In the genomic region with DNA sequence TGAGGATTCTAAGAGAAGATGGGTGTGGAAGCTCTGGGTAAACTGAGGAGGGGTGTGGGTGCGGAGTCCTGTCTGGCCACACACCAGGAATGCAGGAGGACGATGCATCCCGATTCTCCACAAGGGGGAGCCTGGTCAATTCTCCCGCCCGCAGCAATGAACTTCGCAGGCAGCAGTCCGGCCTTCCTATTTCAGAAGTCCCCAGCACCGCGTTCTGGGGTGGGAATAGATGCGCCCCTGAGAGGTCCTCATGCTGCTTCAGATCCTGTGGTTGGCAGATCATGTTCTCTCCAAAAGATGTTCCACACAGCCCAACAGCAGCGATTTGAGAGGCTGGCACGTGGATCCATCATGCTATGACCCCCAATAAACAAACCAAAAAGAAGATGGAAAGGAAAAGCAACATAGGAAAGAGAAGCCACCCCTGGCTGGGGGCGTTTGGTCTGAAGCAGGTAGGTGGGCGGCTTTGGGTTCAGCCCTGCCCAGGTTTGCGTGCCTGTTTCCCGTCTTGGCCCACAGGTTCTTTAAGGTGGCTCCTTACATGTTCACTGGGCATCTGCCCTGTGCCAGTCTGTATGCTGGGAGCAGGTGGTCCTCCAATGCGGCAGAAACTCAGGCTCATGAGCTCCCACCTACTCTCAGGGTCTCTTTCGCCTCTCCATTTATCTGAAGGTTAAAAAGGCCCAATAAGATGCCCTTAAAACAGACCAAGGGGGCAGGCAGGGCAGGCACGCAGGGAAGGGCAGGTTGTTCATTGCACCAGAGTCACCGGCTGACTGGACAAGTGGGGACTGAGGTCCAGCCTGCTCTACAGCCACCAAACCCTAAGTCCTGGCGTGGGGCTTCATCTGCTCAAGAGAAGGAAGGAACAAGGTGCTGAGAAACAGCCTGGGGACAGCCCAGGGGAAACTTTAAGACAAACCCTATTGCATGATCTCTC, we compare ENCODE assay signal across 9 cellular contexts.
DNase-seq lines count a peak whose midpoint lies in the region; ATAC-seq and TF ChIP-seq lines count a peak whose summit lies in the region.
"Had no signal": no experiment of that assay in that cellular context is flagged by ENCODE, and none has a peak within 500 bp of the region (broad histone marks: within the 10 kb centered on the region; RNA-seq: fewer than 3 reads in every experiment).

No MANE protein-coding gene starts in this region.

- no peak overlapping the region for H3K27ac Mint-ChIP-seq in activated naive CD8-positive, alpha-beta T cell treated with anti-CD3 and anti-CD28 coated beads, Interleukin-2, amount 50 U/mL, for 24 hours
- no peak overlapping the region for H3K27ac Mint-ChIP-seq in activated naive CD8-positive, alpha-beta T cell treated with anti-CD3 and anti-CD28 coated beads for 36 hours
- H3K27ac Mint-ChIP-seq: activated naive CD4-positive, alpha-beta T cell treated with anti-CD3 and anti-CD28 coated beads, Interleukin-2, amount 50 U/mL, for 24 hours had no signal

- H3K9me3 Mint-ChIP-seq in activated naive CD8-positive, alpha-beta T cell treated with anti-CD3 and anti-CD28 coated beads, Interleukin-2, amount 50 U/mL, for 24 hours: no peaks in the 10 kb centered on the region
- no peaks in the 10 kb centered on the region for H3K9me3 Mint-ChIP-seq in activated naive CD8-positive, alpha-beta T cell treated with anti-CD3 and anti-CD28 coated beads for 36 hours
- H3K9me3 Mint-ChIP-seq: activated naive CD4-positive, alpha-beta T cell treated with anti-CD3 and anti-CD28 coated beads, Interleukin-2, amount 50 U/mL, for 24 hours had no signal

- no peak overlapping the region for H3K9ac ChIP-seq in parathyroid adenoma

- H2AFZ ChIP-seq in parathyroid adenoma: no peak overlapping the region

- no peaks in the 10 kb centered on the region for H3K79me2 ChIP-seq in parathyroid adenoma

- H3K4me1 ChIP-seq in parathyroid adenoma (no peaks in the 10 kb centered on the region), gastrocnemius medialis (no peaks in the 10 kb centered on the region)

- H3K4me2 ChIP-seq in parathyroid adenoma (ENCODE audit: low read length): no peak overlapping the region

- no peak for TF ChIP-seq POLR2A in gastrocnemius medialis (IDR thresholded peaks at IDR 0.05)

- intact Hi-C loops in gastrocnemius medialis (cut with DNase I; ENCODE audit: low total_unique reads): no loop called here

- peaks cover under 1% of the 10 kb centered on the region for H3K27me3 Mint-ChIP-seq in activated naive CD8-positive, alpha-beta T cell treated with anti-CD3 and anti-CD28 coated beads, Interleukin-2, amount 50 U/mL, for 24 hours
- peaks cover 4% of the 10 kb centered on the region for H3K27me3 Mint-ChIP-seq in activated naive CD8-positive, alpha-beta T cell treated with anti-CD3 and anti-CD28 coated beads for 36 hours

- no peaks in the 10 kb centered on the region for H3K4me1 Mint-ChIP-seq in activated naive CD8-positive, alpha-beta T cell treated with anti-CD3 and anti-CD28 coated beads, Interleukin-2, amount 50 U/mL, for 24 hours
- no peaks in the 10 kb centered on the region for H3K4me1 Mint-ChIP-seq in activated naive CD8-positive, alpha-beta T cell treated with anti-CD3 and anti-CD28 coated beads for 36 hours
- H3K4me1 Mint-ChIP-seq: activated naive CD4-positive, alpha-beta T cell treated with anti-CD3 and anti-CD28 coated beads, Interleukin-2, amount 50 U/mL, for 24 hours had no signal

- H3K4me3 ChIP-seq in fibroblast of the aortic adventitia (ENCODE audit: low read depth, low read length) (no peak overlapping the region), parathyroid adenoma (ENCODE audit: low read depth, low read length) (no peak overlapping the region), gastrocnemius medialis (no peak overlapping the region)

- no peaks in the 10 kb centered on the region for H3K36me3 Mint-ChIP-seq in activated naive CD8-positive, alpha-beta T cell treated with anti-CD3 and anti-CD28 coated beads, Interleukin-2, amount 50 U/mL, for 24 hours (ENCODE audit: low read depth)
- H3K36me3 Mint-ChIP-seq in activated naive CD8-positive, alpha-beta T cell treated with anti-CD3 and anti-CD28 coated beads for 36 hours: no peaks in the 10 kb centered on the region
- H3K36me3 Mint-ChIP-seq: activated naive CD4-positive, alpha-beta T cell treated with anti-CD3 and anti-CD28 coated beads, Interleukin-2, amount 50 U/mL, for 24 hours had no signal

- no peaks in the 10 kb centered on the region for H3K36me3 ChIP-seq in parathyroid adenoma (ENCODE audit: control insufficient read depth, insufficient read depth, low read length)
- H3K36me3 ChIP-seq in gastrocnemius medialis: no peaks in the 10 kb centered on the region

- in situ Hi-C loops in gastrocnemius medialis (cut with MboI; ENCODE audit: low sequenced_read_pairs in 4 of 4): no loop called here

- no peak overlapping the region for H3K4me3 Mint-ChIP-seq in activated naive CD8-positive, alpha-beta T cell treated with anti-CD3 and anti-CD28 coated beads, Interleukin-2, amount 50 U/mL, for 24 hours
- H3K4me3 Mint-ChIP-seq in activated naive CD8-positive, alpha-beta T cell treated with anti-CD3 and anti-CD28 coated beads for 36 hours: no peak overlapping the region
- H3K4me3 Mint-ChIP-seq: activated naive CD4-positive, alpha-beta T cell treated with anti-CD3 and anti-CD28 coated beads, Interleukin-2, amount 50 U/mL, for 24 hours had no signal

- DNase-seq in activated naive CD8-positive, alpha-beta T cell treated with anti-CD3 and anti-CD28 coated beads, Interleukin-2, amount 50 U/mL, for 24 hours: peak; percentile 15
- DNase-seq in activated naive CD8-positive, alpha-beta T cell treated with anti-CD3 and anti-CD28 coated beads for 36 hours: no peak
- peak; percentile 42 for DNase-seq in RKO (ENCODE audit: low spot score)
- DNase-seq in fibroblast of the aortic adventitia (ENCODE audit: low read depth): peak; percentile 39
- DNase-seq in gastrocnemius medialis: no peak

- H3K27me3 ChIP-seq in parathyroid adenoma (ENCODE audit: control insufficient read depth, insufficient read depth, low read length) (no peaks in the 10 kb centered on the region), gastrocnemius medialis (peaks cover 0 to 9% (median 0%) of the 10 kb centered on the region in 3 donors)

- H3K27ac ChIP-seq in parathyroid adenoma (no peak overlapping the region), gastrocnemius medialis (no peak overlapping the region)

- no peak for ATAC-seq in activated naive CD8-positive, alpha-beta T cell treated with anti-CD3 and anti-CD28 coated beads, Interleukin-2, amount 50 U/mL, for 24 hours
- ATAC-seq in HG03520 (IDR thresholded peaks at IDR 0.05; ENCODE audit: unreplicated experiment): no peak
- ATAC-seq in gastrocnemius medialis: no peak
- ATAC-seq in GM21825 (IDR thresholded peaks at IDR 0.05; ENCODE audit: unreplicated experiment): no peak

- TF ChIP-seq CTCF in fibroblast of the aortic adventitia (IDR thresholded peaks at IDR 0.05; ENCODE audit: insufficient read depth, low read length): peak; percentile 77
- peak; percentile 29 for TF ChIP-seq CTCF in parathyroid adenoma (IDR thresholded peaks at IDR 0.05)
- peak in 1 of 5 experiments; percentile 26 for TF ChIP-seq CTCF in gastrocnemius medialis (IDR thresholded peaks at IDR 0.05 in 4 of 5, conservative IDR thresholded peaks at IDR 0.05 in 1 of 5)

- H3K9me3 ChIP-seq in parathyroid adenoma (ENCODE audit: control insufficient read depth, low read length) (no peaks in the 10 kb centered on the region), gastrocnemius medialis (no peaks in the 10 kb centered on the region)

Comparison
In these comparisons a context has a peak if more than half of its experiments do, and no peak if none do; other contexts are left out.
1. DNase-seq: peak in activated naive CD8-positive, alpha-beta T cell treated with anti-CD3 and anti-CD28 coated beads, Interleukin-2, amount 50 U/mL, for 24 hours (single experiment), RKO (single experiment) and fibroblast of the aortic adventitia (single experiment); none in activated naive CD8-positive, alpha-beta T cell treated with anti-CD3 and anti-CD28 coated beads for 36 hours (single experiment) and gastrocnemius medialis (0 of 2).